Comparison of ENCODE assay signal across 8 cellular contexts in genomic region chr2:241443486-241444223, GRCh38.
A peak's percentile ranks its signal among the peaks of the same experiment; 100 is the strongest.
DNase-seq lines count a peak whose midpoint lies in the region; ATAC-seq and TF ChIP-seq lines count a peak whose summit lies in the region.

No MANE protein-coding gene starts in this region.

- peaks cover 23% of the 10 kb centered on the region for H3K4me1 Mint-ChIP-seq in activated CD4-positive, alpha-beta T cell treated with anti-CD3 and anti-CD28 coated beads, Interleukin-2, amount 10 ng/mL, durations not matched to agents 24 days and 14 days

- intact Hi-C loops in activated CD4-positive, alpha-beta T cell treated with anti-CD3 and anti-CD28 coated beads, Interleukin-2, amount 10 ng/mL, durations not matched to agents 24 days and 14 days (cut with micrococcal nuclease): loop anchor here (1.0 to 2.0 kb wide), 2 partner anchors 65 to 87 kb away; partner anchors contain the start of genes FARP2 and STK25

- H3K4me3 ChIP-seq in epithelial cell of esophagus (ENCODE audit: low read length): no peak overlapping the region

- ATAC-seq in HG02970 (IDR thresholded peaks at IDR 0.05; ENCODE audit: low FRiP score, unreplicated experiment): no peak

- H3K9me3 Mint-ChIP-seq in activated CD4-positive, alpha-beta T cell treated with anti-CD3 and anti-CD28 coated beads, Interleukin-2, amount 10 ng/mL, durations not matched to agents 24 days and 14 days: no peaks in the 10 kb centered on the region

- peak overlapping the region; percentile 80 for H3K27ac Mint-ChIP-seq in activated CD4-positive, alpha-beta T cell treated with anti-CD3 and anti-CD28 coated beads, Interleukin-2, amount 10 ng/mL, durations not matched to agents 24 days and 14 days

- DNase-seq in GM19240 (ENCODE audit: insufficient read length, low spot score) (peak; percentile 20), NCI-H1105 treated with DMSO at 0.1 percent for 48 hours (lab: John Stamatoyannopoulos, UW) (peak; percentile 18), epithelial cell of esophagus (ENCODE audit: low read depth) (peak; percentile 84), DMS153 treated with DMSO at 0.1 percent for 48 hours (lab: John Stamatoyannopoulos, UW; ENCODE audit: unreplicated experiment) (no peak), GOT3 (lab: John Stamatoyannopoulos, UW) (no peak)
- peak; percentile 97 for DNase-seq in activated CD4-positive, alpha-beta T cell treated with anti-CD3 and anti-CD28 coated beads, Interleukin-2, amount 10 ng/mL, durations not matched to agents 24 days and 14 days
- peak; percentile 87 for DNase-seq in stimulated activated CD8-positive, alpha-beta memory T cell treated with anti-CD3 and anti-CD28 coated beads, Interleukin-15, amount 100 ng/mL, for 1 hour (ENCODE audit: low read depth)

- H3K4me3 Mint-ChIP-seq in activated CD4-positive, alpha-beta T cell treated with anti-CD3 and anti-CD28 coated beads, Interleukin-2, amount 10 ng/mL, durations not matched to agents 24 days and 14 days: peak overlapping the region; percentile 52

- peaks cover 29% of the 10 kb centered on the region for H3K27me3 Mint-ChIP-seq in activated CD4-positive, alpha-beta T cell treated with anti-CD3 and anti-CD28 coated beads, Interleukin-2, amount 10 ng/mL, durations not matched to agents 24 days and 14 days

- no peak for TF ChIP-seq CTCF in epithelial cell of esophagus (IDR thresholded peaks at IDR 0.05; ENCODE audit: insufficient read depth, low read depth, low read length, missing control alignments)

- H3K36me3 Mint-ChIP-seq in activated CD4-positive, alpha-beta T cell treated with anti-CD3 and anti-CD28 coated beads, Interleukin-2, amount 10 ng/mL, durations not matched to agents 24 days and 14 days (ENCODE audit: low read depth): peaks cover 29% of the 10 kb centered on the region

Comparison
In these comparisons a context has a peak if more than half of its experiments do, and no peak if none do; other contexts are left out.
1. DNase-seq: peak in GM19240 (single experiment), NCI-H1105 treated with DMSO at 0.1 percent for 48 hours (single experiment), activated CD4-positive, alpha-beta T cell treated with anti-CD3 and anti-CD28 coated beads, Interleukin-2, amount 10 ng/mL, durations not matched to agents 24 days and 14 days (single experiment), epithelial cell of esophagus (single experiment) and stimulated activated CD8-positive, alpha-beta memory T cell treated with anti-CD3 and anti-CD28 coated beads, Interleukin-15, amount 100 ng/mL, for 1 hour (single experiment); none in DMS153 treated with DMSO at 0.1 percent for 48 hours (single experiment) and GOT3 (single experiment).